9 cellular contexts compared by ENCODE assay signal in the genomic region with DNA sequence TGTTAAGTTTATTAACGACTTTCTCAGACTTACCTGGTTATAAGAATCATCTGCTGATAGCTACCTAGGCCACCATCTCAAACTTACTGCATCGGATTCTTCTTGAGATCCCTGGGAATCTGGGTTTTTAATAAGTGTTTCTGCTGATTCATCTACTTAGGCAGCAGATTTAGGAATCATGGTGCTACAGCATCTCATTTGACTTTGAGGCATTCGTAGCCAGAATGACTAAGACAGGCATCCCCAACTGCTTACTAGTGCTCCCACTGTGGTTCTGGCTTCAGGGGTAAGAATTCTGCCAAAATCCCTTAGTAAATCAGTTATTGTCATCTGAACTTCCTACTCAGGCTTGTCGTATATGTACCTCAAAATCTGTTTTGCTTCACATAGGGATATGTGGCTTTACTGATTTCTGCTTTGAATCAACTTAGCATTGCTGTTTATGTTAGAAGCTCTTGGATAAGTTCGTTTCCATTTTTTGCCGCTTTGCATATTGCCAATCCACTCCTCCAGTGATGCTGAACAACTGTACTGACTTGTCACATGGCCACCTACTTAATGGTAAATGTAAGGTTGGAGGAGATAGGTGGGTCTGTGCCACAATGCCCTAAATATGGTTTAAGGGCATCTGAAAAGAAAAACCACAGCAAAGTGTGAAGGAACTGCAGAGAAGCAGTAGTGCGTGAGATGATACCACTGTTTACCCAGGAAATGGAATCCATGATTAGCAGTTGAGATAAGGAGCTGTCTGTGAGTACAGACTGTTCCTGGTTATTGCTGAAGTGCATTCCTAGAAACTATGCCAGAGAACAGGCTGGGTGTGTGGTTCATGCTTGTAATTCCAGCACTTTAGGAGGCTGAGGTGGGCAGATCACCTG.
DNase-seq lines count a peak whose midpoint lies in the region; ATAC-seq and TF ChIP-seq lines count a peak whose summit lies in the region.
"Had no signal": no experiment of that assay in that cellular context is flagged by ENCODE, and none has a peak within 500 bp of the region (broad histone marks: within the 10 kb centered on the region; RNA-seq: fewer than 3 reads in every experiment).

No MANE protein-coding gene starts in this region.

- no peak for TF ChIP-seq CTCF in OCI-LY1 (IDR thresholded peaks at IDR 0.05; ENCODE audit: low read length)
- TF ChIP-seq CTCF in endothelial cell (IDR thresholded peaks at IDR 0.05; ENCODE audit: unreplicated experiment), result no peak
- no peak for TF ChIP-seq CTCF in progenitor cell of endocrine pancreas (IDR thresholded peaks at IDR 0.05; ENCODE audit: unreplicated experiment)

- H3F3A ChIP-seq in OCI-LY1 (ENCODE audit: insufficient read depth, low read length), result peaks cover 10% of the 10 kb centered on the region; the same call in 1 of the 2 replicates

- no peak overlapping the region for H3K9ac ChIP-seq in OCI-LY1 (ENCODE audit: low read length)

- no peaks in the 10 kb centered on the region for H3K27me3 ChIP-seq in OCI-LY1 (ENCODE audit: insufficient read depth, low read length)

- H3K36me3 Mint-ChIP-seq in endothelial cell (ENCODE audit: low read depth, unreplicated experiment), result peaks cover 34% of the 10 kb centered on the region
- peaks cover 21% of the 10 kb centered on the region for H3K36me3 Mint-ChIP-seq in progenitor cell of endocrine pancreas (ENCODE audit: insufficient read depth)

- no peaks in the 10 kb centered on the region for H3K9me2 ChIP-seq in OCI-LY1 (ENCODE audit: low read depth, low read length)

- H3K79me2 ChIP-seq in OCI-LY1 (ENCODE audit: insufficient read depth, low read length), result no peaks in the 10 kb centered on the region

- H4K20me1 ChIP-seq in OCI-LY1 (ENCODE audit: insufficient read depth, low read length), result no peaks in the 10 kb centered on the region

- no peaks in the 10 kb centered on the region for H3K9me3 ChIP-seq in OCI-LY1 (ENCODE audit: low read length)

- H3K27me3 Mint-ChIP-seq in endothelial cell (ENCODE audit: unreplicated experiment) (no peaks in the 10 kb centered on the region), progenitor cell of endocrine pancreas (no peaks in the 10 kb centered on the region)

- H3K4me3 ChIP-seq in OCI-LY1 (ENCODE audit: low read depth, low read length, poor library complexity, severe bottlenecking), result no peak overlapping the region

- H3K4me1 Mint-ChIP-seq in endothelial cell (ENCODE audit: unreplicated experiment), result peaks cover 17% of the 10 kb centered on the region
- H3K4me1 Mint-ChIP-seq in progenitor cell of endocrine pancreas (ENCODE audit: low read depth), result no peaks in the 10 kb centered on the region

- no peak overlapping the region for H3K4me2 ChIP-seq in OCI-LY1 (ENCODE audit: low read length)

- no peak for ATAC-seq in HG02759 (IDR thresholded peaks at IDR 0.05; ENCODE audit: unreplicated experiment)
- ATAC-seq in HG03175 (IDR thresholded peaks at IDR 0.05; ENCODE audit: unreplicated experiment), result no peak
- ATAC-seq in GM21619 (IDR thresholded peaks at IDR 0.05; ENCODE audit: unreplicated experiment), result no peak

- H3K4me1 ChIP-seq in OCI-LY1 (ENCODE audit: insufficient read depth, low read length, severe bottlenecking), result peaks cover 5% of the 10 kb centered on the region

- H3K27ac ChIP-seq in OCI-LY1 (ENCODE audit: low read depth, low read length, poor library complexity, severe bottlenecking), result peak overlapping the region; percentile 59

- H3K4me3 Mint-ChIP-seq in endothelial cell (ENCODE audit: unreplicated experiment) (no peak overlapping the region), progenitor cell of endocrine pancreas (ENCODE audit: low read depth) (no peak overlapping the region)

- peaks cover 80% of the 10 kb centered on the region for H3K36me3 ChIP-seq in OCI-LY1 (ENCODE audit: insufficient read depth, low read length)

- H2AFZ ChIP-seq in OCI-LY1 (ENCODE audit: low read length), result no peak overlapping the region

- DNase-seq in EH (ENCODE audit: low read depth), result peak; percentile 93
- DNase-seq in endothelial cell (ENCODE audit: low spot score), result no peak
- DNase-seq in progenitor cell of endocrine pancreas (ENCODE audit: low spot score, unreplicated experiment), result no peak
- no peak for DNase-seq in activated gamma-delta T cell (lab: John Stamatoyannopoulos, UW)
- DNase-seq: activated effector memory CD4-positive, alpha-beta T cell treated with anti-CD3 and anti-CD28 coated beads, Interleukin-2, amount 50 U/mL, for 16 hours had no signal

- peak overlapping the region; percentile 50 for H3K27ac Mint-ChIP-seq in endothelial cell (ENCODE audit: unreplicated experiment)
- peak overlapping the region; percentile 7 for H3K27ac Mint-ChIP-seq in progenitor cell of endocrine pancreas

- H3K9me3 Mint-ChIP-seq in endothelial cell (ENCODE audit: unreplicated experiment), result no peaks in the 10 kb centered on the region
- no peaks in the 10 kb centered on the region for H3K9me3 Mint-ChIP-seq in progenitor cell of endocrine pancreas (ENCODE audit: low read depth)
